ENCODE assay signal across 9 cellular contexts in the genomic region with DNA sequence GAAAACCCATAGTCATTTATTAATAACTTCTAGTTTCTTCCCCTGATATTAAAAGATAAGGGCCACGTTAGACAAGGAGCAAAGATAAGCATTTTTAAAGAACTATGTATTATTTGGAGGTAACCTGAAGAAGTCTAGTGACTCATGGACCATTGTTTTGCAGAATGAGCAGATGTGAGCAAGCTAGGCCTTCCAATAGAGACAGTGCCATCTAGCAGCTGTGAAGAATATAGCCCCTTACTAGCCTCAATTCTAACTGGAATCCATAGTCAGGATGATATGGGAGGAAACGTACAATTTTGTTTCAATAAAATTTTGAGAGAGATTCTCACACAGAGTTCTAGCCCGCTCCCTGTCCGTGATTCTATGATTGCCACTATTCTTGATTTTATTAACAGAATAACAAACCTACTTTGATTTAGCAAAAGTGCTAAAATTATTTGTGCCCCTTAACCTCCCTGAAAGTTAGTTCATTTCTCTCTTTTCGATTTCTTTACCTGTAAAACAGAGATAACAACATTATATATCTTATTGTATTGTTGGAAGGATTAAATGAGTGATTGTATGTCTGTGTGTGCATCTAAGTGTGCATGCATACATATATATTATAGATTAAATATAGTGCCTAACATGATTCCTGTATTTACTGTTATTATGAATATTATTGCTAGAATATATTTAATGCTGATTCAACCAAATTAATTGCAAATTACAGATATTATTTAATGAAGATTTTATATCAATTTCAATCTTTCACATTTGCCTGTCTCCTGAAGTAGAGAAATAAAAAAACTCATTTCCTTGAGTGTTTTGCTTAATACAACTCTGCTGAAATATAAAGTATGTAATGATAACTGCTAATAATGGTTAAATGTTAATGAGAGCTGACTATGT. TPM values are rescaled to one million over a fixed set of nuclear protein-coding genes. Genes with fewer than 3 reads are reported as not detected.
DNase-seq lines count a peak whose midpoint lies in the region; ATAC-seq and TF ChIP-seq lines count a peak whose summit lies in the region.
"Had no signal": no experiment of that assay in that cellular context is flagged by ENCODE, and none has a peak within 500 bp of the region (broad histone marks: within the 10 kb centered on the region; RNA-seq: fewer than 3 reads in every experiment).

No MANE protein-coding gene starts in this region.

- peak; percentile 76 for ATAC-seq in GM18519 (IDR thresholded peaks at IDR 0.05; ENCODE audit: low FRiP score, unreplicated experiment)
- ATAC-seq in HG03103 (IDR thresholded peaks at IDR 0.05; ENCODE audit: low read depth, unreplicated experiment): peak; percentile 97
- ATAC-seq in lung (ENCODE audit: insufficient read depth, low FRiP score): peak; percentile 66
- ATAC-seq in GM21825 (IDR thresholded peaks at IDR 0.05; ENCODE audit: unreplicated experiment): no peak

- H3K36me3 ChIP-seq in lung (ENCODE audit: control insufficient read depth in 2 of 2, insufficient read depth in 2 of 2, low read length in 2 of 2): no peaks in the 10 kb centered on the region
- H3K36me3 ChIP-seq: neutrophil had no signal

- DNase-seq in Ammon's horn (ENCODE audit: low spot score) (peak; percentile 49), NCI-H69 (lab: John Stamatoyannopoulos, UW) (peak; percentile 54), cardiac fibroblast (ENCODE audit: low read depth in 2 of 2) (peak; percentile 86 to 87), lung (ENCODE audit: low spot score) (no peak)
- DNase-seq in activated CD4-positive, alpha-beta T cell treated with anti-CD3 and anti-CD28 coated beads for 1 hour: no peak

- TF ChIP-seq CTCF in cardiac fibroblast (IDR thresholded peaks at IDR 0.05; ENCODE audit: low read depth, low read length): peak; percentile 83
- TF ChIP-seq CTCF in lung (IDR thresholded peaks at IDR 0.05; ENCODE audit: control extremely low read depth, extremely low read depth): peak; percentile 18

- no peaks in the 10 kb centered on the region for H3K27me3 ChIP-seq in lung (ENCODE audit: control insufficient read depth, insufficient read depth)
- H3K27me3 ChIP-seq: neutrophil had no signal

- H3K4me3 ChIP-seq in cardiac fibroblast (replicated peaks in 1 of 2; ENCODE audit: low read depth in 2 of 2, low read length in 2 of 2) (no peak overlapping the region), lung (no peak overlapping the region)

- H3K9me3 ChIP-seq in lung (ENCODE audit: control insufficient read depth in 2 of 2, insufficient read depth in 1 of 2, low read length in 1 of 2): no peaks in the 10 kb centered on the region
- H3K9me3 ChIP-seq: neutrophil had no signal

- 61 to 63% methylated on average over 5 of the region's 5 CpGs for WGBS in lung, 2 donors

- H3K4me1 ChIP-seq in lung (ENCODE audit: control insufficient read depth in 2 of 2, insufficient read depth in 2 of 2, low read length in 2 of 2): peaks cover 0 to 3% of the 10 kb centered on the region in 2 donors

- no peak overlapping the region for H3K27ac ChIP-seq in lung (ENCODE audit: low read depth in 1 of 2, low read length in 1 of 2)
- H3K27ac ChIP-seq: neutrophil had no signal

RNA-seq across cellular contexts. Expression of a gene that starts 22.7 kb away (rescaled TPM):
- total RNA-seq in lung: not detected
- under 1 TPM in 1 of 2 donors, not detected in 1; 0.02 TPM for polyA plus RNA-seq in lung

RNA-seq across cellular contexts. Expression of a gene that starts 48.1 kb away (rescaled TPM):
- 10 to 100 TPM; 17.9 to 20.9 TPM for total RNA-seq in lung
- 10 to 100 TPM in 1 of 2 donors, 1 to 10 TPM in 1; 9.2 to 18.6 TPM for polyA plus RNA-seq in lung

RNA-seq across cellular contexts. Expression of a gene that starts 53.4 kb away (rescaled TPM):
- total RNA-seq in lung: 10 to 100 TPM; 13.0 to 60.0 TPM
- 1 to 10 TPM; 1.8 to 5.1 TPM for polyA plus RNA-seq in lung

Comparison
In these comparisons a context has a peak if more than half of its experiments do, and no peak if none do; other contexts are left out.
1. DNase-seq: peak in Ammon's horn (single experiment), NCI-H69 (single experiment) and cardiac fibroblast (2 of 2); none in lung (single experiment) and activated CD4-positive, alpha-beta T cell treated with anti-CD3 and anti-CD28 coated beads for 1 hour (single experiment).